Comparison of ENCODE assay signal across 8 cellular contexts in genomic region chr13:42720116-42720857, GRCh38.
DNase-seq lines count a peak whose midpoint lies in the region; ATAC-seq and TF ChIP-seq lines count a peak whose summit lies in the region.

No MANE protein-coding gene starts in this region.

- ATAC-seq in GM21526 (IDR thresholded peaks at IDR 0.05; ENCODE audit: low FRiP score, unreplicated experiment), result no peak

- intact Hi-C loops in head of caudate nucleus (cut with DNase I), result no loop called here

- CTCF ChIA-PET in HEK293T (lab: Yijun Ruan, JAX), result no interaction called here

- POLR2A ChIA-PET in HEK293T (lab: Yijun Ruan, JAX), result no interaction called here

- DNase-seq in ACHN (peak; percentile 74), HEK293T (ENCODE audit: extremely low spot score) (peak; percentile 39), SK-MEL-5 (ENCODE audit: low read depth, low spot score) (peak; percentile 71), head of caudate nucleus (peak in 23 of 42 donors; percentile 7 to 72 (median 31)), NAMALWA (ENCODE audit: low spot score) (no peak), KG1 (lab: John Stamatoyannopoulos, UW) (no peak), NCI-H2196 (lab: John Stamatoyannopoulos, UW; ENCODE audit: unreplicated experiment) (no peak)

- in situ Hi-C loops in ACHN (cut with HindIII; ENCODE audit: low pct_ligation_motif_present, low pct_unique_long_range_greater_than_20kb, low sequenced_read_pairs), result no loop called here
- in situ Hi-C loops in SK-MEL-5 (cut with HindIII; ENCODE audit: low pct_unique_long_range_greater_than_20kb, low sequenced_read_pairs), result no loop called here

TF ChIP-seq in HEK293T, 16 proteins besides CTCF, POLR2A, EP300 and RAD21:
- TF ChIP-seq PKNOX1 (IDR thresholded peaks at IDR 0.05) (peak; percentile 35), ELF4 (IDR thresholded peaks at IDR 0.05) (no peak), L3MBTL2 (conservative IDR thresholded peaks at IDR 0.05) (no peak)

Comparison
In these comparisons a context has a peak if more than half of its experiments do, and no peak if none do; other contexts are left out.
1. DNase-seq: peak in ACHN (single experiment), HEK293T (single experiment), SK-MEL-5 (single experiment) and head of caudate nucleus (23 of 42); none in NAMALWA (single experiment), KG1 (single experiment) and NCI-H2196 (single experiment).